ENCODE assay signal across 14 cellular contexts in the genomic region with DNA sequence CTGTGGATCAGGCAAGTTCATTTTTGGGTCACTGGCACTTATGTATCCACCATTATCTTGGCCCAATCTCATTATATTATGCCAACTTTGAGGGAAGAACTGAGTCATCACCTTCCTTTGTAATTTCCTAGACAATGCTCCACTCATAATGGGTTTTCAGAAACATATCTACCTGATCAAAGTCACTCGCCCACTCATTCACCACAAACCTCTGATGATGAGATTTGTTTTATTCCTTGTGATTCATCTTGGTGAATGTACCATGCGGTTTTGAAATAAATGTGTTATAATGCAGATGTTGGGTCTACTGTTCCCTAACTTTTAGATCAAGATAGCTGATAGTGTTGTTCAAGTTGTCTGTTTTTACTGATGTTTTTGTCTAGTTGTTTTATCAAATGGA.
DNase-seq lines count a peak whose midpoint lies in the region; ATAC-seq and TF ChIP-seq lines count a peak whose summit lies in the region.
"Had no signal": no experiment of that assay in that cellular context is flagged by ENCODE, and none has a peak within 500 bp of the region (broad histone marks: within the 10 kb centered on the region; RNA-seq: fewer than 3 reads in every experiment).

No MANE protein-coding gene starts in this region.

- H3K4me3 Mint-ChIP-seq in activated naive CD8-positive, alpha-beta T cell = peak overlapping the region; percentile 4

- H3K27me3 ChIP-seq in lower lobe of right lung (ENCODE audit: low read depth) (no peaks in the 10 kb centered on the region), colonic mucosa (no peaks in the 10 kb centered on the region)
- H3K27me3 ChIP-seq: neutrophil, SJCRH30 had no signal

- intact Hi-C loops in lower lobe of right lung (cut with DNase I) (no loop called here), colonic mucosa (cut with DNase I) (no loop called here)

- H3K4me1 ChIP-seq in lower lobe of right lung = no peaks in the 10 kb centered on the region
- H3K4me1 ChIP-seq in colonic mucosa = no peaks in the 10 kb centered on the region

- DNase-seq in COLO829 (ENCODE audit: low spot score) = peak; percentile 28
- DNase-seq in HT-29 (ENCODE audit: low spot score) = peak; percentile 84
- peak; percentile 0 to 87 for DNase-seq in lung microvascular endothelial cell (ENCODE audit: low read depth in 2 of 2)
- no peak for DNase-seq in lower lobe of right lung
- DNase-seq in NCI-H82 treated with DMSO at 0.1 percent for 48 hours (lab: John Stamatoyannopoulos, UW; ENCODE audit: unreplicated experiment) = no peak
- no peak for DNase-seq in colonic mucosa
- DNase-seq: activated CD8-positive, alpha-beta memory T cell treated with anti-CD3 and anti-CD28 coated beads, Interleukin-2, amount 50 U/mL, for 4 hours; effector CD8-positive, alpha-beta T cell; H7; NCI-H2029 had no signal

- H3K27me3 Mint-ChIP-seq in activated naive CD8-positive, alpha-beta T cell = peaks cover 2% of the 10 kb centered on the region

- peak overlapping the region; percentile 5 for H3K27ac Mint-ChIP-seq in activated naive CD8-positive, alpha-beta T cell

- H3K36me3 ChIP-seq in lower lobe of right lung (no peaks in the 10 kb centered on the region), colonic mucosa (no peaks in the 10 kb centered on the region)
- H3K36me3 ChIP-seq: neutrophil, SJCRH30 had no signal

- ATAC-seq in lower lobe of right lung (no peak), GM19023 (IDR thresholded peaks at IDR 0.05; ENCODE audit: unreplicated experiment) (no peak)

- TF ChIP-seq CTCF in lower lobe of right lung (IDR thresholded peaks at IDR 0.05) = no peak
- no peak for TF ChIP-seq CTCF in colonic mucosa (IDR thresholded peaks at IDR 0.05)

- peaks cover 13% of the 10 kb centered on the region for H3K4me1 Mint-ChIP-seq in activated naive CD8-positive, alpha-beta T cell (ENCODE audit: low read depth)

- no peak overlapping the region for H3K27ac ChIP-seq in lower lobe of right lung
- H3K27ac ChIP-seq in colonic mucosa = no peak overlapping the region
- H3K27ac ChIP-seq: neutrophil, SJCRH30 had no signal

- no peak overlapping the region for H3K9ac ChIP-seq in colonic mucosa (ENCODE audit: low read depth in 2 of 2, low read length in 2 of 2)

- no peak overlapping the region for H3K4me3 ChIP-seq in lower lobe of right lung
- no peak overlapping the region for H3K4me3 ChIP-seq in colonic mucosa
- H3K4me3 ChIP-seq: SJCRH30 had no signal

- no peaks in the 10 kb centered on the region for H3K9me3 ChIP-seq in lower lobe of right lung
- H3K9me3 ChIP-seq in colonic mucosa = no peaks in the 10 kb centered on the region
- H3K9me3 ChIP-seq: neutrophil, SJCRH30 had no signal

- H3K36me3 Mint-ChIP-seq in activated naive CD8-positive, alpha-beta T cell = no peaks in the 10 kb centered on the region

- peaks cover 11% of the 10 kb centered on the region for H3K9me3 Mint-ChIP-seq in activated naive CD8-positive, alpha-beta T cell (ENCODE audit: low read depth)

Comparison
In these comparisons a context has a peak if more than half of its experiments do, and no peak if none do; other contexts are left out.
1. DNase-seq: peak in COLO829 (single experiment), HT-29 (single experiment) and lung microvascular endothelial cell (2 of 2); none in lower lobe of right lung (single experiment), NCI-H82 treated with DMSO at 0.1 percent for 48 hours (single experiment) and colonic mucosa (single experiment).